15 cellular contexts compared by ENCODE assay signal in genomic region chr5:92800360-92800759, GRCh38.
A peak's percentile ranks its signal among the peaks of the same experiment; 100 is the strongest.
DNase-seq lines count a peak whose midpoint lies in the region; ATAC-seq and TF ChIP-seq lines count a peak whose summit lies in the region.
"Had no signal": no experiment of that assay in that cellular context is flagged by ENCODE, and none has a peak within 500 bp of the region (broad histone marks: within the 10 kb centered on the region; RNA-seq: fewer than 3 reads in every experiment).

No MANE protein-coding gene starts in this region.

- BruUV-seq in Panc1 (replicated peaks; lab: Mats Ljungman, UMichigan): no TSS peak

- peak overlapping the region; percentile 92 for H3K27ac ChIP-seq in Panc1 (ENCODE audit: low read length)
- H3K27ac ChIP-seq: stomach had no signal

- intact Hi-C loops in Panc1 (cut with micrococcal nuclease; ENCODE audit: unreplicated experiment): no loop called here

- no peaks in the 10 kb centered on the region for H3K27me3 ChIP-seq in Panc1 (ENCODE audit: control insufficient read depth, insufficient read depth, low read length)
- H3K27me3 ChIP-seq: stomach had no signal

- DNase-seq in EH (ENCODE audit: low read depth): peak; percentile 69
- DNase-seq in NCI-H1417 treated with DMSO at 0.1 percent for 48 hours (lab: John Stamatoyannopoulos, UW): peak; percentile 33
- DNase-seq in Panc1 (ENCODE audit: low read depth, low spot score): no peak
- DNase-seq in foreskin fibroblast: peak; percentile 52 to 73
- no peak for DNase-seq in nucleus accumbens (lab: John Stamatoyannopoulos, UW)
- no peak for DNase-seq in NK-92 (lab: John Stamatoyannopoulos, UW; ENCODE audit: unreplicated experiment)
- no peak for DNase-seq in activated CD4-positive, alpha-beta T cell treated with anti-CD3 and anti-CD28 coated beads, Interleukin-2, amount 50 U/mL, for 4 hours
- DNase-seq in Ammon's horn (ENCODE audit: low spot score): no peak
- DNase-seq: activated T-cell treated with anti-CD3 and anti-CD28 coated beads, Interleukin-2, amount 50 U/mL, for 48 hours; CD8-positive, alpha-beta memory T cell; endodermal cell; GOT3; stomach had no signal

- H3K9me3 ChIP-seq in Panc1 (ENCODE audit: control insufficient read depth, insufficient read depth, low read depth, low read length): peaks cover 18% of the 10 kb centered on the region; the same call in 1 of the 2 replicates

- peak; percentile 80; the same call in 1 of the 2 replicates for ATAC-seq in Panc1
- ATAC-seq: activated CD4-positive, CD25-positive, alpha-beta regulatory T cell treated with anti-CD3 and anti-CD28 coated beads, Interleukin-2, amount 50 U/mL, for 24 hours; HepG2 had no signal

- in situ Hi-C loops in Panc1 (cut with HindIII; ENCODE audit: low pct_unique_long_range_greater_than_20kb, low sequenced_read_pairs): no loop called here

- H3K4me3 ChIP-seq in Panc1 (ENCODE audit: low read depth in 2 of 2, low read length in 2 of 2): no peak overlapping the region
- H3K4me3 ChIP-seq in foreskin fibroblast (ENCODE audit: low read depth in 1 of 2, low read length in 2 of 2): no peak overlapping the region
- H3K4me3 ChIP-seq: stomach had no signal

- TF ChIP-seq CTCF in Panc1 (IDR thresholded peaks at IDR 0.05): no peak
- no peak for TF ChIP-seq CTCF in foreskin fibroblast (IDR thresholded peaks at IDR 0.05; ENCODE audit: low read depth, low read length)

- no peaks in the 10 kb centered on the region; the same call in 1 of the 2 replicates for H3K36me3 ChIP-seq in Panc1 (ENCODE audit: control insufficient read depth, insufficient read depth, low read length)
- H3K36me3 ChIP-seq: stomach had no signal

- CTCF ChIA-PET in Panc1 (lab: Charles Lee): interaction anchor here (0.6 kb wide), 1 partner anchor 12 kb away, joined by 3 read pairs; no protein-coding TSS in a partner anchor

- peaks cover 26% of the 10 kb centered on the region for H3K4me1 ChIP-seq in Panc1 (ENCODE audit: control insufficient read depth, insufficient read depth, low read length)

- POLR2A ChIA-PET in Panc1 (lab: Charles Lee): no interaction called here

Comparison
In these comparisons a context has a peak if more than half of its experiments do, and no peak if none do; other contexts are left out.
1. DNase-seq: peak in EH (single experiment), NCI-H1417 treated with DMSO at 0.1 percent for 48 hours (single experiment) and foreskin fibroblast (2 of 2); none in Panc1 (single experiment), nucleus accumbens (0 of 56), NK-92 (single experiment), activated CD4-positive, alpha-beta T cell treated with anti-CD3 and anti-CD28 coated beads, Interleukin-2, amount 50 U/mL, for 4 hours (0 of 2) and Ammon's horn (single experiment).